27 cellular contexts compared by ENCODE assay signal in the genomic region with DNA sequence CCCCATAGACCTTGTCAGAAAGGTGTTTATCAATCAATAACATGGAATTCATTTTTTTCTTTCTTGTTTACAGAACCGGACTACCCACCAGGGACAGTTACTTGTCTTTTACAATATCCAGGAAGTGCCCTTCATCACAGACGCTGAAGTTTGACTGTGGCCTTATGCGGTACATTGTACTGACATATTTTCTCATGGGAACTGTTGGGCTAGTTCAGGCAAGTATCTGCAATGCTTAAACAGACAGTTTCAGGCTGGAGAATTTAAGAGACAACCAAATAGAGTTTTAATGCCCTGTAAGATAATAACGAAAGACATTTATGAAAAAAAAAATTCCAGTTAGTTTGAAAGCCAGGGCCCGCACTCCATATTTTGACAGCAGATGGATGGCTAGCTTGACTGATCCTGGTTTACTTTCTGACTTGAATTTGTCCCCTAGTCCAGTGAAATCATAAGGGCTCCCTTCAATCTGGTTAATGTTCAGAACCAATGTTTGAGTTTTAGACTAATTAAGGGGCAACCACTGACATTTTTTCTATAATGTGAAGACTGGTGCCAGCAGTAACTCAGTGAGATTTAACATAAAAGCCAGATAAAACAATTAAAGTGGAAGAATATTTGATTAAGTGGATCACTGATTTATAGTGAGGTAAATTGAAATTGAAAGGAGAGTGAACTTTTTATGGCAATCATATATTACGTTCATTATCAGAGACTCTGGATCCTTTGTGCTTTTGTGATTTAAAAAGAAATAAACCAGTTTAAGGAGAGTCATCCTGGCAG.
"Had no signal": no experiment of that assay in that cellular context is flagged by ENCODE, and none has a peak within 500 bp of the region (broad histone marks: within the 10 kb centered on the region; RNA-seq: fewer than 3 reads in every experiment).

No MANE protein-coding gene starts in this region.

- H3K27ac Mint-ChIP-seq: activated B cell treated with CpG ODN at 0.5 μM for 24 hours; activated CD4-positive, alpha-beta memory T cell treated with anti-CD3 and anti-CD28 coated beads for 36 hours; activated CD4-positive, alpha-beta T cell treated with anti-CD3 and anti-CD28 coated beads, Interleukin-2, amount 10 ng/mL, durations not matched to agents 7 days and 5 days; activated naive CD4-positive, alpha-beta T cell treated with anti-CD3 and anti-CD28 coated beads, Interleukin-2, amount 10 ng/mL, durations not matched to agents 7 days and 5 days; activated naive CD8-positive, alpha-beta T cell treated with anti-CD3 and anti-CD28 coated beads for 36 hours; activated T-helper 17 cell treated with anti-CD3 and anti-CD28 coated beads, Interleukin-2, amount 50 U/mL, for 72 hours; T-helper 17 cell had no signal

- H3K36me3 Mint-ChIP-seq: activated CD4-positive, alpha-beta memory T cell treated with anti-CD3 and anti-CD28 coated beads for 36 hours; activated naive CD4-positive, alpha-beta T cell treated with anti-CD3 and anti-CD28 coated beads, Interleukin-2, amount 10 ng/mL, durations not matched to agents 7 days and 5 days; activated naive CD8-positive, alpha-beta T cell treated with anti-CD3 and anti-CD28 coated beads for 36 hours had no signal

- ATAC-seq: activated T-cell treated with anti-CD3 and anti-CD28 coated beads, Interleukin-2, amount 50 U/mL, for 4 hours; activated T-helper 17 cell treated with anti-CD3 and anti-CD28 coated beads, Interleukin-2, amount 50 U/mL, for 72 hours; K562; Panc1; Right ventricle myocardium inferior; T-helper 17 cell had no signal

- DNase-seq: activated B cell treated with CpG ODN at 0.5 μM for 24 hours; activated CD4-positive, alpha-beta memory T cell treated with anti-CD3 and anti-CD28 coated beads for 36 hours; activated CD4-positive, alpha-beta T cell treated with anti-CD3 and anti-CD28 coated beads, Interleukin-2, amount 10 ng/mL, durations not matched to agents 7 days and 5 days; activated CD8-positive, alpha-beta memory T cell treated with anti-CD3 and anti-CD28 coated beads for 24 hours; activated gamma-delta T cell treated with Interleukin-2 at 50 U/mL for 16 hours; activated naive CD4-positive, alpha-beta T cell treated with anti-CD3 and anti-CD28 coated beads, Interleukin-2, amount 10 ng/mL, durations not matched to agents 7 days and 5 days; activated naive CD8-positive, alpha-beta T cell treated with anti-CD3 and anti-CD28 coated beads for 36 hours; activated T-cell treated with anti-CD3 and anti-CD28 coated beads, Interleukin-2, amount 50 U/mL, for 4 hours; Karpas-422; MM.1S; NCI-H1105; NCI-H1436; NCI-H1694 treated with DMSO at 0.1 percent for 48 hours; NCI-H2029 treated with DMSO at 0.1 percent for 48 hours; NCI-H345; NCI-H510A; NCI-H526 treated with DMSO at 0.1 percent for 48 hours; NCI-H82; NK-92 treated with Interleukin-12 subunit alpha and Interleukin-12 subunit beta, amount 100 ng/mL, for 24 hours; OCI-M1; RPMI8226; T-helper 17 cell; T-helper 9 cell had no signal

- H3K4me3 ChIP-seq: K562 had no signal

- FAIRE-seq: K562 had no signal

- H3K4me3 Mint-ChIP-seq: activated B cell treated with CpG ODN at 0.5 μM for 24 hours; activated CD4-positive, alpha-beta memory T cell treated with anti-CD3 and anti-CD28 coated beads for 36 hours; activated CD4-positive, alpha-beta T cell treated with anti-CD3 and anti-CD28 coated beads, Interleukin-2, amount 10 ng/mL, durations not matched to agents 7 days and 5 days; activated naive CD4-positive, alpha-beta T cell treated with anti-CD3 and anti-CD28 coated beads, Interleukin-2, amount 10 ng/mL, durations not matched to agents 7 days and 5 days; activated naive CD8-positive, alpha-beta T cell treated with anti-CD3 and anti-CD28 coated beads for 36 hours; activated T-cell treated with anti-CD3 and anti-CD28 coated beads, Interleukin-2, amount 50 U/mL, for 4 hours; activated T-helper 17 cell treated with anti-CD3 and anti-CD28 coated beads, Interleukin-2, amount 50 U/mL, for 72 hours; T-helper 17 cell had no signal

- H3K4me1 Mint-ChIP-seq: activated B cell treated with CpG ODN at 0.5 μM for 24 hours; activated CD4-positive, alpha-beta T cell treated with anti-CD3 and anti-CD28 coated beads, Interleukin-2, amount 10 ng/mL, durations not matched to agents 7 days and 5 days; activated naive CD4-positive, alpha-beta T cell treated with anti-CD3 and anti-CD28 coated beads, Interleukin-2, amount 10 ng/mL, durations not matched to agents 7 days and 5 days; activated naive CD8-positive, alpha-beta T cell treated with anti-CD3 and anti-CD28 coated beads for 36 hours had no signal

- H3K27me3 Mint-ChIP-seq: activated B cell treated with CpG ODN at 0.5 μM for 24 hours; activated naive CD8-positive, alpha-beta T cell treated with anti-CD3 and anti-CD28 coated beads for 36 hours; activated T-helper 17 cell treated with anti-CD3 and anti-CD28 coated beads, Interleukin-2, amount 50 U/mL, for 72 hours had no signal

- H3K9me3 Mint-ChIP-seq: activated B cell treated with CpG ODN at 0.5 μM for 24 hours; activated CD4-positive, alpha-beta memory T cell treated with anti-CD3 and anti-CD28 coated beads for 36 hours; activated CD4-positive, alpha-beta T cell treated with anti-CD3 and anti-CD28 coated beads, Interleukin-2, amount 10 ng/mL, durations not matched to agents 7 days and 5 days; activated naive CD4-positive, alpha-beta T cell treated with anti-CD3 and anti-CD28 coated beads, Interleukin-2, amount 10 ng/mL, durations not matched to agents 7 days and 5 days; activated naive CD8-positive, alpha-beta T cell treated with anti-CD3 and anti-CD28 coated beads for 36 hours; activated T-cell treated with anti-CD3 and anti-CD28 coated beads, Interleukin-2, amount 50 U/mL, for 4 hours; activated T-helper 17 cell treated with anti-CD3 and anti-CD28 coated beads, Interleukin-2, amount 50 U/mL, for 72 hours had no signal
